12 cellular contexts compared by ENCODE assay signal in the genomic region with DNA sequence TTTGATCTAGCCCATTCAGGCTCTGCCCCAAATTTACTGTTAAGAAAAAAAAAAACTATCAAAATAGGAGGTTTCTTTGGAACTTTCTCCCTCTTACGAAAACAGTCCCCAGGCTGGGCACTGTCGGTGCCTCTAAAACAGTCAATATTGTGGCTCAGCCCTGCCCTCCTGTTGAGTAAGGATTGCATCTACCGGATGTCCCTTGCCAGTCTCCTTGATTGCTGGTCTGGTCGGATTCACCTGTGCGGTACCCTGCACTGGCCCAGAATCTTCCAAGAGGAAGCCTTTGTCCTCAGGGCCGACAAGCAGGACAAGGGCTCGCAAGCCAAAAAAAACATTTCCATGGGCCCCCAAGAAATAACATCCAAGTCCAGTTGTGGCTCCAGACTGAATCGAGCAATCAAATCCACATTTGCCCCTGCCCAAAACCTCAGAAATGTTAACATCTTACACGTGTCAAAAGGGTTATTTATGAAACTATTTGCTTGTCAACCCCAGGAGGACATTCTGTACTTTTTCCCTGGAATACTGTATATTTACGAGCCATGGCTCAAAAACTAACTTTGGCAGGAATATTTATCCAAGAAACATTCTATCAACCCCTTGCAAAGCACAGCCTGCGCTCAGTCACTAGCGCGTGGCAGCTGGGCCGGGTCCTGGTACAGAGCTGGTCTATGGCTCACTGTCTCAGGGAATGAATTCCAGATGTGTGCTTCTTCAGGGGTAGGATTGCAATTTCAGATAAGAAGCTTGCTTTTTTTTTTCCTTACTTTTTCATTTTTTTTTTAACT.
A peak's percentile ranks its signal among the peaks of the same experiment; 100 is the strongest.
DNase-seq lines count a peak whose midpoint lies in the region; ATAC-seq and TF ChIP-seq lines count a peak whose summit lies in the region.
"Had no signal": no experiment of that assay in that cellular context is flagged by ENCODE, and none has a peak within 500 bp of the region (broad histone marks: within the 10 kb centered on the region; RNA-seq: fewer than 3 reads in every experiment).

No MANE protein-coding gene starts in this region.

- H3K4me3 Mint-ChIP-seq in GM23338: no peak overlapping the region
- H3K4me3 Mint-ChIP-seq: activated T-cell treated with anti-CD3 and anti-CD28 coated beads, Interleukin-2, amount 50 U/mL, for 4 hours; neural progenitor cell had no signal

- peak overlapping the region; percentile 29; the same call in 1 of the 2 replicates for H3K27ac Mint-ChIP-seq in GM23338
- H3K27ac Mint-ChIP-seq: neural progenitor cell had no signal

- no peaks in the 10 kb centered on the region for H3F3A ChIP-seq in GM23338 (replicated peaks; ENCODE audit: low read depth)

- 51 to 62% methylated on average over 14 of the region's 14 CpGs for WGBS in testis, 2 donors

- intact Hi-C loops in testis (cut with DNase I; ENCODE audit: low total_unique reads): no loop called here

- DNase-seq in GM23338 (ENCODE audit: low spot score) (no peak), coronary artery (ENCODE audit: low spot score) (no peak), left kidney (ENCODE audit: low read depth, low spot score) (peak; percentile 41), testis (peak; percentile 57), DMS53 treated with DMSO at 0.1 percent for 48 hours (lab: John Stamatoyannopoulos, UW; ENCODE audit: unreplicated experiment) (no peak), cerebellar nuclear complex (lab: John Stamatoyannopoulos, UW) (no peak)
- no peak for DNase-seq in stimulated activated CD4-positive, alpha-beta T cell treated with anti-CD3 and anti-CD28 coated beads, Interleukin-2, amount 100 ng/mL, for 48 hours
- DNase-seq: activated T-cell treated with anti-CD3 and anti-CD28 coated beads, Interleukin-2, amount 50 U/mL, for 4 hours; central memory CD4-positive, alpha-beta T cell; NCI-H2171 treated with DMSO at 0.1 percent for 48 hours had no signal

- peak overlapping the region; percentile 28 for H2AFZ ChIP-seq in GM23338
- H2AFZ ChIP-seq: neural progenitor cell had no signal

- H3K36me3 ChIP-seq in GM23338 (ENCODE audit: insufficient read depth): no peaks in the 10 kb centered on the region
- H3K36me3 ChIP-seq in testis (ENCODE audit: low read depth, missing control alignments): no peaks in the 10 kb centered on the region
- H3K36me3 ChIP-seq: neural progenitor cell had no signal

- H3K4me1 ChIP-seq in GM23338 (ENCODE audit: insufficient read depth) (peaks cover 8% of the 10 kb centered on the region; the same call in 1 of the 2 replicates), testis (peaks cover 19% of the 10 kb centered on the region)

- H3K9me3 ChIP-seq in testis: no peaks in the 10 kb centered on the region

- H3K36me3 Mint-ChIP-seq in GM23338 (ENCODE audit: low read depth): no peaks in the 10 kb centered on the region
- H3K36me3 Mint-ChIP-seq: neural progenitor cell had no signal

- H3K9me2 ChIP-seq in GM23338 (ENCODE audit: insufficient read depth): 0 out of 2 replicates have a peak, but pooled peaks cover 3% of the 10 kb centered on the region

- H3K4me1 Mint-ChIP-seq in GM23338: peaks cover 13% of the 10 kb centered on the region; the same call in 2 of the 3 replicates

- no peak for TF ChIP-seq POLR2A in testis (IDR thresholded peaks at IDR 0.05)

- H3K27me3 Mint-ChIP-seq in GM23338 (ENCODE audit: insufficient read depth, low read depth, poor library complexity): peaks cover 6% of the 10 kb centered on the region

- no peaks in the 10 kb centered on the region for H3K9me3 Mint-ChIP-seq in GM23338
- H3K9me3 Mint-ChIP-seq: activated T-cell treated with anti-CD3 and anti-CD28 coated beads, Interleukin-2, amount 50 U/mL, for 4 hours; neural progenitor cell had no signal

- H3K27me3 ChIP-seq in GM23338 (ENCODE audit: insufficient read depth): no peaks in the 10 kb centered on the region
- H3K27me3 ChIP-seq in testis: no peaks in the 10 kb centered on the region
- H3K27me3 ChIP-seq: neural progenitor cell had no signal

- no peak for TF ChIP-seq CTCF in GM23338 (conservative IDR thresholded peaks at IDR 0.05; ENCODE audit: low read depth in 2 of 2)
- no peak for TF ChIP-seq CTCF in coronary artery (IDR thresholded peaks at IDR 0.05)
- no peak for TF ChIP-seq CTCF in testis (IDR thresholded peaks at IDR 0.05)

- no peak overlapping the region for H3K4me2 ChIP-seq in GM23338
- H3K4me2 ChIP-seq: neural progenitor cell had no signal

- no peaks in the 10 kb centered on the region for H4K20me1 ChIP-seq in GM23338 (replicated peaks; ENCODE audit: insufficient read depth)

- H3K4me3 ChIP-seq in GM23338: no peak overlapping the region
- H3K4me3 ChIP-seq in coronary artery: no peak overlapping the region
- no peak overlapping the region for H3K4me3 ChIP-seq in testis
- H3K4me3 ChIP-seq: neural progenitor cell had no signal

- H3K27ac ChIP-seq in GM23338 (ENCODE audit: low read depth): no peak overlapping the region
- H3K27ac ChIP-seq in coronary artery: peak overlapping the region; percentile 12 to 68
- H3K27ac ChIP-seq in testis: peak overlapping the region in 1 of 2 donors; percentile 64
- H3K27ac ChIP-seq: neural progenitor cell had no signal

- ATAC-seq in GM23338 (no peak), GM21423 (IDR thresholded peaks at IDR 0.05; ENCODE audit: unreplicated experiment) (no peak)
- ATAC-seq: activated T-cell treated with anti-CD3 and anti-CD28 coated beads, Interleukin-2, amount 50 U/mL, for 4 hours had no signal

- H3K79me2 ChIP-seq in GM23338 (replicated peaks; ENCODE audit: insufficient read depth): no peaks in the 10 kb centered on the region

TF ChIP-seq in GM23338, 12 proteins besides CTCF, POLR2A, EP300 and RAD21:
- no peak for TF ChIP-seq STAT1 (IDR thresholded peaks at IDR 0.05; ENCODE audit: unreplicated experiment)
- TF ChIP-seq NANOG (IDR thresholded peaks at IDR 0.05; ENCODE audit: borderline replicate concordance): no peak
- TF ChIP-seq ZNF331 (CRISPR knock-in tag; IDR thresholded peaks at IDR 0.05; ENCODE audit: low read depth): no peak
- TF ChIP-seq, protein P1, sequence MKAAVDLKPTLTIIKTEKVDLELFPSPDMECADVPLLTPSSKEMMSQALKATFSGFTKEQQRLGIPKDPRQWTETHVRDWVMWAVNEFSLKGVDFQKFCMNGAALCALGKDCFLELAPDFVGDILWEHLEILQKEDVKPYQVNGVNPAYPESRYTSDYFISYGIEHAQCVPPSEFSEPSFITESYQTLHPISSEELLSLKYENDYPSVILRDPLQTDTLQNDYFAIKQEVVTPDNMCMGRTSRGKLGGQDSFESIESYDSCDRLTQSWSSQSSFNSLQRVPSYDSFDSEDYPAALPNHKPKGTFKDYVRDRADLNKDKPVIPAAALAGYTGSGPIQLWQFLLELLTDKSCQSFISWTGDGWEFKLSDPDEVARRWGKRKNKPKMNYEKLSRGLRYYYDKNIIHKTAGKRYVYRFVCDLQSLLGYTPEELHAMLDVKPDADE (IDR thresholded peaks at IDR 0.05): no peak
- no peak for TF ChIP-seq EZH2 (IDR thresholded peaks at IDR 0.05; ENCODE audit: low read depth, unreplicated experiment)
- TF ChIP-seq, protein P2, sequence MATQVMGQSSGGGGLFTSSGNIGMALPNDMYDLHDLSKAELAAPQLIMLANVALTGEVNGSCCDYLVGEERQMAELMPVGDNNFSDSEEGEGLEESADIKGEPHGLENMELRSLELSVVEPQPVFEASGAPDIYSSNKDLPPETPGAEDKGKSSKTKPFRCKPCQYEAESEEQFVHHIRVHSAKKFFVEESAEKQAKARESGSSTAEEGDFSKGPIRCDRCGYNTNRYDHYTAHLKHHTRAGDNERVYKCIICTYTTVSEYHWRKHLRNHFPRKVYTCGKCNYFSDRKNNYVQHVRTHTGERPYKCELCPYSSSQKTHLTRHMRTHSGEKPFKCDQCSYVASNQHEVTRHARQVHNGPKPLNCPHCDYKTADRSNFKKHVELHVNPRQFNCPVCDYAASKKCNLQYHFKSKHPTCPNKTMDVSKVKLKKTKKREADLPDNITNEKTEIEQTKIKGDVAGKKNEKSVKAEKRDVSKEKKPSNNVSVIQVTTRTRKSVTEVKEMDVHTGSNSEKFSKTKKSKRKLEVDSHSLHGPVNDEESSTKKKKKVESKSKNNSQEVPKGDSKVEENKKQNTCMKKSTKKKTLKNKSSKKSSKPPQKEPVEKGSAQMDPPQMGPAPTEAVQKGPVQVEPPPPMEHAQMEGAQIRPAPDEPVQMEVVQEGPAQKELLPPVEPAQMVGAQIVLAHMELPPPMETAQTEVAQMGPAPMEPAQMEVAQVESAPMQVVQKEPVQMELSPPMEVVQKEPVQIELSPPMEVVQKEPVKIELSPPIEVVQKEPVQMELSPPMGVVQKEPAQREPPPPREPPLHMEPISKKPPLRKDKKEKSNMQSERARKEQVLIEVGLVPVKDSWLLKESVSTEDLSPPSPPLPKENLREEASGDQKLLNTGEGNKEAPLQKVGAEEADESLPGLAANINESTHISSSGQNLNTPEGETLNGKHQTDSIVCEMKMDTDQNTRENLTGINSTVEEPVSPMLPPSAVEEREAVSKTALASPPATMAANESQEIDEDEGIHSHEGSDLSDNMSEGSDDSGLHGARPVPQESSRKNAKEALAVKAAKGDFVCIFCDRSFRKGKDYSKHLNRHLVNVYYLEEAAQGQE (IDR thresholded peaks at IDR 0.05; ENCODE audit: unreplicated experiment): no peak
TF ChIP-seq in GM23338: peak in this region for 0.

Comparison
In these comparisons a context has a peak if more than half of its experiments do, and no peak if none do; other contexts are left out.
1. DNase-seq: peak in left kidney (single experiment) and testis (single experiment); none in GM23338 (single experiment), coronary artery (single experiment), stimulated activated CD4-positive, alpha-beta T cell treated with anti-CD3 and anti-CD28 coated beads, Interleukin-2, amount 100 ng/mL, for 48 hours (0 of 2), DMS53 treated with DMSO at 0.1 percent for 48 hours (single experiment) and cerebellar nuclear complex (0 of 2).